8 cellular contexts compared by ENCODE assay signal in genomic region chr1:91569411-91570104, GRCh38.
DNase-seq lines count a peak whose midpoint lies in the region; ATAC-seq, FAIRE-seq and TF ChIP-seq lines count a peak whose summit lies in the region.

No MANE protein-coding gene starts in this region.

- peaks cover 0 to 1% (median 0%) of the 10 kb centered on the region in 7 donors for H3K9me3 Mint-ChIP-seq in naive B cell

- ATAC-seq in naive B cell (ENCODE audit: low read depth in 2 of 2) (no peak), HG03108 (IDR thresholded peaks at IDR 0.05; ENCODE audit: unreplicated experiment) (no peak)

- H3K36me3 Mint-ChIP-seq in naive B cell, result no peaks in the 10 kb centered on the region

- TF ChIP-seq CTCF in D721Med (IDR thresholded peaks at IDR 0.05; ENCODE audit: insufficient read depth, missing control alignments), result no peak

- H3K27me3 Mint-ChIP-seq in naive B cell, result no peaks in the 10 kb centered on the region

- H3K4me3 Mint-ChIP-seq in naive B cell, result peak overlapping the region in 1 of 8 donors; percentile 25

- peaks cover 22 to 44% (median 30%) of the 10 kb centered on the region in 3 donors for H3K4me1 Mint-ChIP-seq in naive B cell

- H3K27ac Mint-ChIP-seq in naive B cell, result peak overlapping the region in 4 of 6 donors; percentile 56 to 94 (median 80)

- FAIRE-seq in D721Med (lab: Jason Lieb, UNC), result no peak

- DNase-seq in AG20443 (ENCODE audit: low spot score) (peak; percentile 94), M059J (ENCODE audit: low read depth) (peak; percentile 90), dedifferentiated amniotic fluid mesenchymal stem cell (ENCODE audit: extremely low spot score) (peak; percentile 77), naive B cell (no peak), D721Med (ENCODE audit: insufficient read length, low spot score) (no peak), NCI-H1436 (lab: John Stamatoyannopoulos, UW) (no peak)
- DNase-seq in activated CD8-positive, alpha-beta memory T cell treated with anti-CD3 and anti-CD28 coated beads, Interleukin-2, amount 50 U/mL, for 48 hours, result no peak

Comparison
In these comparisons a context has a peak if more than half of its experiments do, and no peak if none do; other contexts are left out.
1. DNase-seq: peak in AG20443 (single experiment), M059J (single experiment) and dedifferentiated amniotic fluid mesenchymal stem cell (single experiment); none in naive B cell (single experiment), D721Med (single experiment), activated CD8-positive, alpha-beta memory T cell treated with anti-CD3 and anti-CD28 coated beads, Interleukin-2, amount 50 U/mL, for 48 hours (single experiment) and NCI-H1436 (single experiment).